1 cellular context compared by ENCODE assay signal in the genomic region with DNA sequence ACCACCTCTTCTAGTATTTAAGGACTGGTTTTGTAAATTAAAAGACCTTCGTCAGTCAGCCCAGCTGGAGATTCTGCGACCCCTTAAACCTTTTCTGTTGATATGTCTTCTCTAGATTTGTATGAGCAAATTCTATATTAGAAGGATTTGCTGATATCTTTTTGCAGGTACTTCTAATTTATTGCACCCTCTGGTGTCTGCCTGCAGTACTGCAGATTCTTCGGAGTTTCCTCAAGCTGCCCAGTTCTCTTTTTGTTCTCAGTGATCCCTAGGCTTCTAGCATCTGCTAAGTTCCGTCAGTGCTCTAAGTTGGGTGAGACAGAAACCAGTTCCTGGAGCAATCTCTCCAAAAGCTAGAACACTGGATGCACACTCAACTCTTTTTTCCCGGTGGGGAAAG.
TF ChIP-seq lines count a peak whose summit lies in the region.

No MANE protein-coding gene starts in this region.

TF ChIP-seq in GM12878, 131 proteins besides CTCF, POLR2A, EP300 and RAD21 (continued from another document):
- TF ChIP-seq, protein P1, sequence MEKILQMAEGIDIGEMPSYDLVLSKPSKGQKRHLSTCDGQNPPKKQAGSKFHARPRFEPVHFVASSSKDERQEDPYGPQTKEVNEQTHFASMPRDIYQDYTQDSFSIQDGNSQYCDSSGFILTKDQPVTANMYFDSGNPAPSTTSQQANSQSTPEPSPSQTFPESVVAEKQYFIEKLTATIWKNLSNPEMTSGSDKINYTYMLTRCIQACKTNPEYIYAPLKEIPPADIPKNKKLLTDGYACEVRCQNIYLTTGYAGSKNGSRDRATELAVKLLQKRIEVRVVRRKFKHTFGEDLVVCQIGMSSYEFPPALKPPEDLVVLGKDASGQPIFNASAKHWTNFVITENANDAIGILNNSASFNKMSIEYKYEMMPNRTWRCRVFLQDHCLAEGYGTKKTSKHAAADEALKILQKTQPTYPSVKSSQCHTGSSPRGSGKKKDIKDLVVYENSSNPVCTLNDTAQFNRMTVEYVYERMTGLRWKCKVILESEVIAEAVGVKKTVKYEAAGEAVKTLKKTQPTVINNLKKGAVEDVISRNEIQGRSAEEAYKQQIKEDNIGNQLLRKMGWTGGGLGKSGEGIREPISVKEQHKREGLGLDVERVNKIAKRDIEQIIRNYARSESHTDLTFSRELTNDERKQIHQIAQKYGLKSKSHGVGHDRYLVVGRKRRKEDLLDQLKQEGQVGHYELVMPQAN (conservative IDR thresholded peaks at IDR 0.05) = no peak
